25 cellular contexts compared by ENCODE assay signal in genomic region chr7:20991544-20991943, GRCh38.
A peak's percentile ranks its signal among the peaks of the same experiment; 100 is the strongest.
DNase-seq lines count a peak whose midpoint lies in the region; ATAC-seq, FAIRE-seq and TF ChIP-seq lines count a peak whose summit lies in the region.
"Had no signal": no experiment of that assay in that cellular context is flagged by ENCODE, and none has a peak within 500 bp of the region (broad histone marks: within the 10 kb centered on the region; RNA-seq: fewer than 3 reads in every experiment).

No MANE protein-coding gene starts in this region.

- peaks cover 13% of the 10 kb centered on the region for H3K9me3 Mint-ChIP-seq in neural crest cell
- H3K9me3 Mint-ChIP-seq: activated T-helper 2 cell treated with anti-CD3 and anti-CD28 coated beads, Interferon-gamma antibody, Interleukin-2, Interleukin-4, amounts not matched to agents 10 μg/mL and 5 μg/mL and 100 μg/mL, durations not matched to agents 14 hours and 24 hours and 36 hours; T-helper 1 cell treated with Interleukin-12 subunit alpha and Interleukin-12 subunit beta and Interleukin-4 antibody, amounts not matched to agents 30 μg/mL and 1 μg/mL, for 36 hours had no signal

- no peak overlapping the region for H3K4me3 ChIP-seq in bronchial epithelial cell (ENCODE audit: low read depth, low read length)
- H3K4me3 ChIP-seq: GM23248, sigmoid colon, SJSA1 had no signal

- TF ChIP-seq CTCF in bronchial epithelial cell (IDR thresholded peaks at IDR 0.05; ENCODE audit: insufficient read depth, low read length, severe bottlenecking), result peak; percentile 63
- TF ChIP-seq CTCF in neural crest cell (conservative IDR thresholded peaks at IDR 0.05), result peak; percentile 19
- no peak for TF ChIP-seq CTCF in omental fat pad (IDR thresholded peaks at IDR 0.05)

- no peaks in the 10 kb centered on the region for H3K27me3 Mint-ChIP-seq in neural crest cell (ENCODE audit: low read depth)

- H3K27me3 ChIP-seq in bronchial epithelial cell (ENCODE audit: control insufficient read depth, insufficient read depth, low read length), result no peaks in the 10 kb centered on the region
- H3K27me3 ChIP-seq: brain microvascular endothelial cell, sigmoid colon had no signal

- H3K27ac Mint-ChIP-seq in neural crest cell (ENCODE audit: unreplicated experiment), result no peak overlapping the region
- H3K27ac Mint-ChIP-seq: activated T-helper 2 cell treated with anti-CD3 and anti-CD28 coated beads, Interferon-gamma antibody, Interleukin-2, Interleukin-4, amounts not matched to agents 10 μg/mL and 5 μg/mL and 100 μg/mL, durations not matched to agents 14 hours and 24 hours and 36 hours; nephron; T-helper 1 cell treated with Interleukin-12 subunit alpha and Interleukin-12 subunit beta and Interleukin-4 antibody, amounts not matched to agents 30 μg/mL and 1 μg/mL, for 36 hours had no signal

- peaks cover 6% of the 10 kb centered on the region for H3K4me1 Mint-ChIP-seq in neural crest cell
- H3K4me1 Mint-ChIP-seq: nephron had no signal

- peak; percentile 21 to 64 for DNase-seq in NCI-H2081 (lab: John Stamatoyannopoulos, UW)
- no peak for DNase-seq in NCI-H2081 treated with DMSO at 0.1 percent for 48 hours (lab: John Stamatoyannopoulos, UW)
- DNase-seq in NCI-H69 (lab: John Stamatoyannopoulos, UW), result peak; percentile 26
- DNase-seq in bronchial epithelial cell (ENCODE audit: low read depth), result peak; percentile 27
- DNase-seq in neural crest cell (ENCODE audit: low read depth, low spot score), result no peak
- no peak for DNase-seq in stimulated activated CD4-positive, alpha-beta T cell treated with anti-CD3 and anti-CD28 coated beads, Interleukin-15, amount 100 ng/mL, for 24 hours
- no peak for DNase-seq in SIG-M5 (lab: John Stamatoyannopoulos, UW)
- no peak for DNase-seq in omental fat pad (ENCODE audit: low spot score)
- DNase-seq: activated CD8-positive, alpha-beta memory T cell treated with anti-CD3 and anti-CD28 coated beads, Interleukin-2, amount 50 U/mL, for 4 hours; brain microvascular endothelial cell; cortex of kidney; GM23248; hypothalamus; NCI-H1105; NCI-H2107; NCI-H526; sigmoid colon; substantia nigra had no signal

- H3K4me3 Mint-ChIP-seq in neural crest cell, result no peak overlapping the region
- H3K4me3 Mint-ChIP-seq: nephron; T-helper 1 cell treated with Interleukin-12 subunit alpha and Interleukin-12 subunit beta and Interleukin-4 antibody, amounts not matched to agents 30 μg/mL and 1 μg/mL, for 36 hours had no signal

- no peaks in the 10 kb centered on the region for H3K36me3 ChIP-seq in bronchial epithelial cell (ENCODE audit: control insufficient read depth, insufficient read depth, low read length)
- H3K36me3 ChIP-seq: brain microvascular endothelial cell, sigmoid colon, SJSA1 had no signal

- H3K36me3 Mint-ChIP-seq in neural crest cell (ENCODE audit: low read depth), result peaks cover 5% of the 10 kb centered on the region

- ATAC-seq in omental fat pad (ENCODE audit: low FRiP score), result no peak

- no peak for FAIRE-seq in bronchial epithelial cell (lab: Jason Lieb, UNC)
- FAIRE-seq: D721Med, HTR-8/SVneo, urothelium cell line had no signal

Comparison
In these comparisons a context has a peak if more than half of its experiments do, and no peak if none do; other contexts are left out.
1. DNase-seq: peak in NCI-H2081 (2 of 2), NCI-H69 (single experiment) and bronchial epithelial cell (single experiment); none in NCI-H2081 treated with DMSO at 0.1 percent for 48 hours (single experiment), neural crest cell (single experiment), stimulated activated CD4-positive, alpha-beta T cell treated with anti-CD3 and anti-CD28 coated beads, Interleukin-15, amount 100 ng/mL, for 24 hours (single experiment), SIG-M5 (single experiment) and omental fat pad (single experiment).
2. CTCF ChIP-seq: peak in bronchial epithelial cell (single experiment) and neural crest cell (single experiment); none in omental fat pad (0 of 3).